Comparison of ENCODE assay signal across 1 cellular context in genomic region chr16:57736419-57737281, GRCh38.
A peak's percentile ranks its signal among the peaks of the same experiment; 100 is the strongest.
TF ChIP-seq lines count a peak whose summit lies in the region.

No MANE protein-coding gene starts in this region.

TF ChIP-seq in K562, 482 proteins besides CTCF, POLR2A, EP300 and RAD21 (continued from another document):
- TF ChIP-seq MNT (conservative IDR thresholded peaks at IDR 0.05) (peak; percentile 82 to 89), POLR2AphosphoS5 (IDR thresholded peaks at IDR 0.05; ENCODE audit: control insufficient read depth, insufficient read depth, low read depth, low read length) (0 out of 2 replicates have a peak, but pooled peaks have one; percentile 15), ZNF263 (CRISPR knock-in tag; IDR thresholded peaks at IDR 0.05; ENCODE audit: borderline replicate concordance) (peak; percentile 26), TAF1 (IDR thresholded peaks at IDR 0.05; ENCODE audit: control insufficient read depth, extremely low read depth, insufficient read depth, low read length, severe bottlenecking) (no peak), L3MBTL2 (IDR thresholded peaks at IDR 0.05) (peak; percentile 72), CXXC5 (CRISPR knock-in tag; IDR thresholded peaks at IDR 0.05) (peak; percentile 33; the same call in 1 of the 2 replicates), NR2C1 (IDR thresholded peaks at IDR 0.05) (no peak), NR2C1 (tag; IDR thresholded peaks at IDR 0.05) (no peak), FOXO4 (CRISPR knock-in tag; IDR thresholded peaks at IDR 0.05) (no peak), PRMT5 (CRISPR knock-in tag; IDR thresholded peaks at IDR 0.05) (no peak), CREB1 (IDR thresholded peaks at IDR 0.05) (peak; percentile 19; the same call in 1 of the 2 replicates), CREB1 (CRISPR knock-in tag; IDR thresholded peaks at IDR 0.05) (peak; percentile 42; the same call in 1 of the 2 replicates), JUN (IDR thresholded peaks at IDR 0.05; ENCODE audit: borderline replicate concordance, low read depth, low read length) (peak; percentile 25; the same call in 1 of the 2 replicates), JUN (CRISPR knock-in tag; IDR thresholded peaks at IDR 0.05; ENCODE audit: borderline replicate concordance) (0 out of 2 replicates have a peak, but pooled peaks have one; percentile 60), HDAC2 (IDR thresholded peaks at IDR 0.05) (0 out of 2 replicates have a peak, but pooled peaks have one; percentile 14), SRSF3 (IDR thresholded peaks at IDR 0.05; ENCODE audit: insufficient read depth, low read length) (no peak), SP1 (CRISPR knock-in tag; IDR thresholded peaks at IDR 0.05) (peak; percentile 43; the same call in 1 of the 2 replicates), NRF1 (conservative IDR thresholded peaks at IDR 0.05 in 1 of 2, IDR thresholded peaks at IDR 0.05 in 1 of 2) (0 out of 4 replicates have a peak, but pooled peaks of 1 of the 2 experiments have one; percentile 15), ZNF766 (CRISPR knock-in tag; conservative IDR thresholded peaks at IDR 0.05) (peak; percentile 39; the same call in 1 of the 2 replicates), ZNF592 (IDR thresholded peaks at IDR 0.05) (peak; percentile 40; the same call in 1 of the 2 replicates), SIN3A (IDR thresholded peaks at IDR 0.05; ENCODE audit: borderline replicate concordance in 2 of 2, control insufficient read depth in 1 of 2, low read depth in 2 of 2, low read length in 2 of 2) (peak in 1 of 2 experiments; percentile 76; a peak in 1 of 4 replicates), E2F5 (CRISPR knock-in tag; IDR thresholded peaks at IDR 0.05) (no peak), BRCA1 (IDR thresholded peaks at IDR 0.05) (no peak), BRCA1 (CRISPR knock-in tag; IDR thresholded peaks at IDR 0.05) (0 out of 2 replicates have a peak, but pooled peaks have one; percentile 33), MYC (IDR thresholded peaks at IDR 0.05; ENCODE audit: low read depth, low read length) (peak; percentile 84), MYC (CRISPR knock-in tag; IDR thresholded peaks at IDR 0.05; ENCODE audit: borderline replicate concordance, low read depth) (no peak), SAP30 (IDR thresholded peaks at IDR 0.05; ENCODE audit: borderline replicate concordance, insufficient read depth, low read depth, low read length, poor library complexity, severe bottlenecking) (peak; percentile 13), PRDM10 (IDR thresholded peaks at IDR 0.05; ENCODE audit: partially characterized antibody) (peak; percentile 4), DEAF1 (CRISPR knock-in tag; IDR thresholded peaks at IDR 0.05) (0 out of 2 replicates have a peak, but pooled peaks have one; percentile 39), ATF1 (CRISPR knock-in tag; IDR thresholded peaks at IDR 0.05) (no peak), ATF1 (tag; IDR thresholded peaks at IDR 0.05) (peak; percentile 84), MXD1 (CRISPR knock-in tag; IDR thresholded peaks at IDR 0.05; ENCODE audit: borderline replicate concordance, poor library complexity, severe bottlenecking) (peak; percentile 53), JUND (IDR thresholded peaks at IDR 0.05; ENCODE audit: borderline replicate concordance, low read depth, low read length) (peak; percentile 70), JUND (tag; IDR thresholded peaks at IDR 0.05; ENCODE audit: borderline replicate concordance, low read depth, low read length) (peak; percentile 94), ELF2 (CRISPR knock-in tag; IDR thresholded peaks at IDR 0.05) (peak; percentile 43; the same call in 1 of the 2 replicates), CREM (IDR thresholded peaks at IDR 0.05; ENCODE audit: low read depth) (peak; percentile 56)
- TF ChIP-seq, protein P1, sequence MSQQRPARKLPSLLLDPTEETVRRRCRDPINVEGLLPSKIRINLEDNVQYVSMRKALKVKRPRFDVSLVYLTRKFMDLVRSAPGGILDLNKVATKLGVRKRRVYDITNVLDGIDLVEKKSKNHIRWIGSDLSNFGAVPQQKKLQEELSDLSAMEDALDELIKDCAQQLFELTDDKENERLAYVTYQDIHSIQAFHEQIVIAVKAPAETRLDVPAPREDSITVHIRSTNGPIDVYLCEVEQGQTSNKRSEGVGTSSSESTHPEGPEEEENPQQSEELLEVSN (IDR thresholded peaks at IDR 0.05; ENCODE audit: borderline replicate concordance in 1 of 2, extremely low read depth in 1 of 2, insufficient read depth in 1 of 2, insufficient read length in 1 of 2, low read depth in 1 of 2, low read length in 1 of 2, poor library complexity in 1 of 2, severe bottlenecking in 1 of 2): peak in 1 of 2 experiments; percentile 70
- TF ChIP-seq, protein P2, sequence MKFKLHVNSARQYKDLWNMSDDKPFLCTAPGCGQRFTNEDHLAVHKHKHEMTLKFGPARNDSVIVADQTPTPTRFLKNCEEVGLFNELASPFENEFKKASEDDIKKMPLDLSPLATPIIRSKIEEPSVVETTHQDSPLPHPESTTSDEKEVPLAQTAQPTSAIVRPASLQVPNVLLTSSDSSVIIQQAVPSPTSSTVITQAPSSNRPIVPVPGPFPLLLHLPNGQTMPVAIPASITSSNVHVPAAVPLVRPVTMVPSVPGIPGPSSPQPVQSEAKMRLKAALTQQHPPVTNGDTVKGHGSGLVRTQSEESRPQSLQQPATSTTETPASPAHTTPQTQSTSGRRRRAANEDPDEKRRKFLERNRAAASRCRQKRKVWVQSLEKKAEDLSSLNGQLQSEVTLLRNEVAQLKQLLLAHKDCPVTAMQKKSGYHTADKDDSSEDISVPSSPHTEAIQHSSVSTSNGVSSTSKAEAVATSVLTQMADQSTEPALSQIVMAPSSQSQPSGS (CRISPR knock-in tag; IDR thresholded peaks at IDR 0.05): peak; percentile 85; the same call in 1 of the 2 replicates
- TF ChIP-seq, protein P3, sequence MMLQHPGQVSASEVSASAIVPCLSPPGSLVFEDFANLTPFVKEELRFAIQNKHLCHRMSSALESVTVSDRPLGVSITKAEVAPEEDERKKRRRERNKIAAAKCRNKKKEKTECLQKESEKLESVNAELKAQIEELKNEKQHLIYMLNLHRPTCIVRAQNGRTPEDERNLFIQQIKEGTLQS (IDR thresholded peaks at IDR 0.05): peak; percentile 98
- TF ChIP-seq, protein P3 (CRISPR knock-in tag; conservative IDR thresholded peaks at IDR 0.05): no peak; the same call in 1 of the 2 replicates
